Comparison of ENCODE assay signal across 8 cellular contexts in genomic region chr5:54885636-54886035, GRCh38.
"Had no signal": no experiment of that assay in that cellular context is flagged by ENCODE, and none has a peak within 500 bp of the region (broad histone marks: within the 10 kb centered on the region; RNA-seq: fewer than 3 reads in every experiment).

No MANE protein-coding gene starts in this region.

- H3K36me3 ChIP-seq: HAP-1 had no signal

- H3K36me3 Mint-ChIP-seq: IgD-negative memory B cell had no signal

- H3K4me2 ChIP-seq: GM23338 had no signal

- H3K27ac ChIP-seq: HL-60 had no signal

- H2AFZ ChIP-seq: GM23338 had no signal

- H3K27ac Mint-ChIP-seq: GM23338, HFFc6, IgD-negative memory B cell had no signal

- H3K4me3 ChIP-seq: GM23338, HAP-1 had no signal

- ATAC-seq: GM23338, HCT116, HepG2 had no signal

- H3K9me3 ChIP-seq: HAP-1 had no signal

- H3K9me3 Mint-ChIP-seq: HFFc6, IgD-negative memory B cell had no signal

- DNase-seq: HFFc6, KBM-7 had no signal

- H3K4me1 ChIP-seq: HAP-1 had no signal

- H3K4me3 Mint-ChIP-seq: IgD-negative memory B cell had no signal
